Comparison of ENCODE assay signal across 8 cellular contexts in the genomic region with DNA sequence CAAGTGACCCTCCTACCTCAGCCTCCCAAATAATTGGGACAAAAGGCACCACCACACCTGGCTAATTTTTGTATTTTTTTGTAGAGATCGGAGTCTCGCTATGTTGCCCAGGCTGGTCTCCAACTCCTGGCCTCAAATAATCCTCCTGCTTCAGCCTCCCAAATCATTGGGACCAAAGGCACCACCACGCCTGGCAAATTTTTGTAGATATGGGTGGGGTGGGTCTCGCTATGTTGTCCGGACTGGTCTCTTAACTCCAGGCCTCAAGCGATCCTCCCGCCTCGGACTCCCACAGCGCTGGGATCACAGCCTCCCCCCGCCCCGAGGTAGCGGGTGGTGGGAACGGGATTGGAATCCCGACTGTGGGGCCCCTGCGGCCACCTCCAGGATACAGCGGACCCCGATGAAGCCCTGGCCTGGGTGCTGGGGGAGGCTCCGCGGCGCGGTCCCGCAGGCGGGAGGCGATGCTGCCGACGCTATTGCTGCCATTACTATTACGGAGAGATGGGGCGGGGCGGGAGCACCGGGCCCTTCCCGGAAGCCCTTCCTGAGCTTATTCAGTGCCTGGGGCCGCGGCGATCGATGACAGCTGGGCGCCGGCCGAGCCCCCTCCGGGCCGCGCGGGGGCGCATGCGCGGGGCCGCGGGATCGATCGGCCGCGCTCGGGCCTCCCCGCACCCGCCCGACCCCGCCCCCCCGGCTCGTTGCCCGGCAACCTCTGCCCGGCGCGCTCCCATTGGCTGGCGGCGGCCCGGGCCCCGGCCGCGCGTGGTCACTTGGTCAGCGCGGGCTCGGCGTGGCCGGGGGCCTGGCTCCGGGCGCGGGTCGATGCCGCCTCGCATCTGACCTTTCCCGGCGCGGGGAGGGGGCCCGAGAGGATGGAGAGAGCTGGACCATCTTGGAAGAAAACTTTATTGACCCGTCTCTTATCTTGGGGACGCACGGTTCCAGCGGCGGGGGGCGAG. TPM values are rescaled to one million over a fixed set of nuclear protein-coding genes. Genes with fewer than 3 reads are reported as not detected.
A peak's percentile ranks its signal among the peaks of the same experiment; 100 is the strongest.
DNase-seq lines count a peak whose midpoint lies in the region; FAIRE-seq and TF ChIP-seq lines count a peak whose summit lies in the region.

No MANE protein-coding gene starts in this region.

- peak overlapping the region; percentile 31 to 67 (median 48) for H3K4me3 ChIP-seq in breast epithelium
- no peak overlapping the region for H3K4me3 ChIP-seq in kidney (ENCODE audit: low read length in 2 of 2)

- peak; percentile 38 for DNase-seq in activated naive CD4-positive, alpha-beta T cell treated with Interleukin-2 at 50 U/mL for 16 hours
- no peak for DNase-seq in activated naive CD4-positive, alpha-beta T cell (lab: John Stamatoyannopoulos, UW)
- DNase-seq in RKO (ENCODE audit: low spot score): peak; percentile 45
- no peak for DNase-seq in breast epithelium (ENCODE audit: low spot score in 2 of 2)
- peak; percentile 40 for DNase-seq in inferior parietal cortex (ENCODE audit: extremely low spot score)
- peak; percentile 5 to 43 for DNase-seq in stimulated activated CD4-positive, alpha-beta T cell treated with anti-CD3 and anti-CD28 coated beads, Interleukin-12 subunit alpha, Interleukin-12 subunit beta, amount 100 ng/mL, for 24 hours (ENCODE audit: low read depth in 2 of 2)
- DNase-seq in NCI-H1694 treated with DMSO at 0.1 percent for 48 hours (lab: John Stamatoyannopoulos, UW): no peak
- no peak for DNase-seq in kidney

- no peaks in the 10 kb centered on the region for H3K36me3 ChIP-seq in breast epithelium
- H3K36me3 ChIP-seq in kidney (ENCODE audit: control insufficient read depth in 1 of 2, insufficient read depth in 2 of 2, low read length in 2 of 2): no peaks in the 10 kb centered on the region

- H3K4me1 ChIP-seq in breast epithelium (peaks cover 0 to 6% of the 10 kb centered on the region in 2 donors), kidney (ENCODE audit: control insufficient read depth in 1 of 2, insufficient read depth in 1 of 2, low read depth in 1 of 2, low read length in 2 of 2) (peaks cover 0 to 3% of the 10 kb centered on the region in 2 donors)

- no peak for FAIRE-seq in kidney (lab: Jason Lieb, UNC)

- no peak overlapping the region for H3K9ac ChIP-seq in kidney (ENCODE audit: low read length in 2 of 2)

- no peak for TF ChIP-seq CTCF in breast epithelium (IDR thresholded peaks at IDR 0.05)
- no peak for TF ChIP-seq CTCF in kidney (IDR thresholded peaks at IDR 0.05; ENCODE audit: borderline replicate concordance, extremely low read depth, insufficient read depth)

- H3K9me3 ChIP-seq in breast epithelium (no peaks in the 10 kb centered on the region), kidney (ENCODE audit: control insufficient read depth in 1 of 2, low read length in 2 of 2) (no peaks in the 10 kb centered on the region)

- H3K27ac ChIP-seq in breast epithelium: no peak overlapping the region
- H3K27ac ChIP-seq in kidney (ENCODE audit: low read depth in 2 of 2, low read length in 2 of 2): no peak overlapping the region

- no peak for TF ChIP-seq POLR2A in breast epithelium (IDR thresholded peaks at IDR 0.05)

- intact Hi-C loops in breast epithelium (cut with DNase I; ENCODE audit: low total_unique reads) (no loop called here), kidney (cut with DNase I) (no loop called here)

- H3K27me3 ChIP-seq in breast epithelium: peaks cover 0 to 55% of the 10 kb centered on the region in 2 donors

RNA-seq across cellular contexts. Expression of a gene that starts 27.9 kb away (rescaled TPM):
- not detected for total RNA-seq in breast epithelium
- total RNA-seq in kidney: not detected
- not detected for polyA plus RNA-seq in kidney (ENCODE audit: insufficient read depth, low read depth, low replicate concordance)

Comparison
In these comparisons a context has a peak if more than half of its experiments do, and no peak if none do; other contexts are left out.
1. DNase-seq: peak in activated naive CD4-positive, alpha-beta T cell treated with Interleukin-2 at 50 U/mL for 16 hours (single experiment), RKO (single experiment), inferior parietal cortex (single experiment) and stimulated activated CD4-positive, alpha-beta T cell treated with anti-CD3 and anti-CD28 coated beads, Interleukin-12 subunit alpha, Interleukin-12 subunit beta, amount 100 ng/mL, for 24 hours (2 of 2); none in activated naive CD4-positive, alpha-beta T cell (0 of 4), breast epithelium (0 of 2), NCI-H1694 treated with DMSO at 0.1 percent for 48 hours (single experiment) and kidney (single experiment).
2. H3K4me3 ChIP-seq: peak in breast epithelium (3 of 3); none in kidney (0 of 2).